In the genomic region with DNA sequence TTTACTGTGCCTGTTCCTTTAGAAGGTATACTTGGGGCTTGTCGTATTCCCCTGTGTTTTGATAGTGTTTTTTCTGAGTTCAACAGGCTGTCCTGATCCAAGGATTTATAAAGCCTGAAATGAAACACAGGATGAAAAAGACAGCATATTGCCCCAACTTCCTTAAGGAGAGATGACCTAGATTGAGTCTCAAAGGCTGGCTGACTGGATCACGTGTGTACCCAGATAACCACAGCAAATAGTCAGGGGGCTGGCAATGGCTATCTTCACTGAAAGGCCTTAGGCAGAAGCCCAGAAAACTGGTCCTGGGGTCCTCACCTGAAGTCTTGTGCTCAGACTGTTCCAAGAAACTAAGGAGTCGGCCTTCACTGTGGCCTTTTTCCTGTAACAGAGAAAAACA, we compare ENCODE assay signal across 32 cellular contexts. TPM values are rescaled to one million over a fixed set of nuclear protein-coding genes. Genes with fewer than 3 reads are reported as not detected.
"Had no signal": no experiment of that assay in that cellular context is flagged by ENCODE, and none has a peak within 500 bp of the region (broad histone marks: within the 10 kb centered on the region; RNA-seq: fewer than 3 reads in every experiment).

No MANE protein-coding gene starts in this region.

- H3K36me3 ChIP-seq: breast epithelium had no signal

- DNase-seq: activated CD4-positive, alpha-beta memory T cell treated with anti-CD3 and anti-CD28 coated beads, Interleukin-2, amount 10 ng/mL, durations not matched to agents 7 days and 5 days; activated CD4-positive, alpha-beta T cell treated with anti-CD3 and anti-CD28 coated beads for 1 hour; activated CD4-positive, alpha-beta T cell treated with anti-CD3 and anti-CD28 coated beads for 4 hours; activated CD4-positive, alpha-beta T cell treated with anti-CD3 and anti-CD28 coated beads, Interleukin-2, amount 10 ng/mL, durations not matched to agents 7 days and 5 days; activated CD4-positive, alpha-beta T cell treated with anti-CD3 and anti-CD28 coated beads, Interleukin-2, amount 50 U/mL, for 4 hours; activated CD8-positive, alpha-beta memory T cell treated with anti-CD3 and anti-CD28 coated beads, Interleukin-2, amount 50 U/mL, for 48 hours; activated effector memory CD4-positive, alpha-beta T cell treated with Interleukin-2 at 50 U/mL for 16 hours; activated gamma-delta T cell treated with Interleukin-2 at 50 U/mL for 16 hours; activated naive CD4-positive, alpha-beta T cell treated with anti-CD3 and anti-CD28 coated beads for 36 hours; activated naive CD8-positive, alpha-beta T cell treated with anti-CD3 and anti-CD28 coated beads, Interleukin-2, amount 10 ng/mL, durations not matched to agents 7 days and 5 days; activated T-cell treated with anti-CD3 and anti-CD28 coated beads for 4 hours; activated T-cell treated with anti-CD3 and anti-CD28 coated beads, Interleukin-2, amount 50 U/mL, for 24 hours; central memory CD4-positive, alpha-beta T cell; cortex of kidney; dermis blood vessel endothelial cell; effector CD4-positive, alpha-beta T cell; effector memory CD8-positive, alpha-beta T cell; esophagus squamous epithelium; head of caudate nucleus; T-helper 1 cell; T-helper 17 cell had no signal

- ATAC-seq: activated naive CD4-positive, alpha-beta T cell treated with anti-CD3 and anti-CD28 coated beads, Interleukin-2, amount 50 U/mL, for 72 hours; activated T-helper 17 cell treated with anti-CD3 and anti-CD28 coated beads, Interleukin-2, amount 50 U/mL, for 72 hours; effector memory CD8-positive, alpha-beta T cell; T-helper 17 cell; WTC11 had no signal

- H3K9me3 ChIP-seq: ascending aorta, breast epithelium, esophagus squamous epithelium had no signal

- H3K27ac ChIP-seq: ascending aorta, breast epithelium, cardiac muscle cell, epithelial cell of prostate, esophagus squamous epithelium had no signal

- H3K4me3 ChIP-seq: ascending aorta, breast epithelium, cardiac muscle cell, esophagus squamous epithelium had no signal

- H3K27me3 ChIP-seq: ascending aorta, breast epithelium, cardiac muscle cell, esophagus squamous epithelium had no signal

- H3K4me1 ChIP-seq: ascending aorta, breast epithelium, esophagus squamous epithelium had no signal

RNA-seq across cellular contexts. Expression of a gene that starts 7.7 kb away (rescaled TPM):
- total RNA-seq: activated naive CD4-positive, alpha-beta T cell treated with anti-CD3 and anti-CD28 coated beads for 36 hours; cardiac muscle cell; chondrocyte; dermis blood vessel endothelial cell; endothelial cell of umbilical vein; fibroblast of lung; fibroblast of villous mesenchyme had no signal
- polyA plus RNA-seq: cardiac muscle cell, endothelial cell of umbilical vein, fibroblast of lung had no signal
